Comparison of ENCODE assay signal across 1 cellular context in the genomic region with DNA sequence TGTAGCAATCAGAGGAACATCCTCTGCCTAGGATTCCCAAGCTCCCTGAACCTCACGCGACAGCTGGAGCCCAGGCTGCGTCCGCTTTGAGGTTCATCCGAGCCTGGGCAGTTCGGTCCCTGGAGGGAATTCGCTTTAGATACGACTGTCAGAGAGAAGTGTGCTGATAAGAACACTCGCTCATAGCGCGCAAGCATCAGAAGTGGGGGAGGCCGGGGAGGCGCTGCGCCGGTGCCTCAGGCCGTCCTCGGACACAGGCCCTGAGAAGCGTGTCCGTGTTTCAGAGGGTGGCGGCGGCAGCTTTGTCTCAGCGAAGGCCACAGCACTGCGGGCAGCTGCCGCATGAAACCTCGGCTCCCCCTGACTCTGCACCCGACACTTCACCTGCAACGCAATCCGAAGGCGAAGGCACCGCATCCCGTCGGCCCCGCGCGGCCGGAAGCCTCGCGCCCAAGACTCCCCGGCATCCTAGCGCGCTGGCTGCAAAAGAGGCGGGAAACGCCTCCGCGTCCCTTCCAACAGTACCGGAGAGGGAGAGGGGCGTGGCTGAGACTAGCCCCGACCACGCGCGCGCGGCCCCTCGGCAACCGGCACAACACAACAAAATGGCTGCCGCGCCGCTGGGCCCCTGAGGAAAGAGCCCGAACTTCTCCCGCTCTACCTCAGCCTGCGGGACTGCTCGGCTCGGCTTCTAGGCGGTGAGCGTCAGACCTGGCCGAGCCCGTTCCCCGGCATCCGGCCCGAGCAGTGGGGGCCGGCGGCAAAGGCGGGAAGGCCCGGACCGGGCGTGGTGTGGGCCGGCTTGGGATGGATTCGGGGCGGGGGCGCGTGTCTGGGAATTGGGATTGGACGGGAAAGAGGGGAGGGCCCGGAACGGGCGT.
TF ChIP-seq lines count a peak whose summit lies in the region.

A gene with protein sequence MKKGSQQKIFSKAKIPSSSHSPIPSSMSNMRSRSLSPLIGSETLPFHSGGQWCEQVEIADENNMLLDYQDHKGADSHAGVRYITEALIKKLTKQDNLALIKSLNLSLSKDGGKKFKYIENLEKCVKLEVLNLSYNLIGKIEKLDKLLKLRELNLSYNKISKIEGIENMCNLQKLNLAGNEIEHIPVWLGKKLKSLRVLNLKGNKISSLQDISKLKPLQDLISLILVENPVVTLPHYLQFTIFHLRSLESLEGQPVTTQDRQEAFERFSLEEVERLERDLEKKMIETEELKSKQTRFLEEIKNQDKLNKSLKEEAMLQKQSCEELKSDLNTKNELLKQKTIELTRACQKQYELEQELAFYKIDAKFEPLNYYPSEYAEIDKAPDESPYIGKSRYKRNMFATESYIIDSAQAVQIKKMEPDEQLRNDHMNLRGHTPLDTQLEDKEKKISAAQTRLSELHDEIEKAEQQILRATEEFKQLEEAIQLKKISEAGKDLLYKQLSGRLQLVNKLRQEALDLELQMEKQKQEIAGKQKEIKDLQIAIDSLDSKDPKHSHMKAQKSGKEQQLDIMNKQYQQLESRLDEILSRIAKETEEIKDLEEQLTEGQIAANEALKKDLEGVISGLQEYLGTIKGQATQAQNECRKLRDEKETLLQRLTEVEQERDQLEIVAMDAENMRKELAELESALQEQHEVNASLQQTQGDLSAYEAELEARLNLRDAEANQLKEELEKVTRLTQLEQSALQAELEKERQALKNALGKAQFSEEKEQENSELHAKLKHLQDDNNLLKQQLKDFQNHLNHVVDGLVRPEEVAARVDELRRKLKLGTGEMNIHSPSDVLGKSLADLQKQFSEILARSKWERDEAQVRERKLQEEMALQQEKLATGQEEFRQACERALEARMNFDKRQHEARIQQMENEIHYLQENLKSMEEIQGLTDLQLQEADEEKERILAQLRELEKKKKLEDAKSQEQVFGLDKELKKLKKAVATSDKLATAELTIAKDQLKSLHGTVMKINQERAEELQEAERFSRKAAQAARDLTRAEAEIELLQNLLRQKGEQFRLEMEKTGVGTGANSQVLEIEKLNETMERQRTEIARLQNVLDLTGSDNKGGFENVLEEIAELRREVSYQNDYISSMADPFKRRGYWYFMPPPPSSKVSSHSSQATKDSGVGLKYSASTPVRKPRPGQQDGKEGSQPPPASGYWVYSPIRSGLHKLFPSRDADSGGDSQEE (N-terminal part only) (plus strand): TSS at position 586 of the 881 bp plus-strand sequence. CDS start 13,372 bp downstream, outside the sequence.

TF ChIP-seq in HepG2, 621 proteins besides CTCF, POLR2A, EP300 and RAD21 (continued from another document and continues in another):
- TF ChIP-seq, protein P1, sequence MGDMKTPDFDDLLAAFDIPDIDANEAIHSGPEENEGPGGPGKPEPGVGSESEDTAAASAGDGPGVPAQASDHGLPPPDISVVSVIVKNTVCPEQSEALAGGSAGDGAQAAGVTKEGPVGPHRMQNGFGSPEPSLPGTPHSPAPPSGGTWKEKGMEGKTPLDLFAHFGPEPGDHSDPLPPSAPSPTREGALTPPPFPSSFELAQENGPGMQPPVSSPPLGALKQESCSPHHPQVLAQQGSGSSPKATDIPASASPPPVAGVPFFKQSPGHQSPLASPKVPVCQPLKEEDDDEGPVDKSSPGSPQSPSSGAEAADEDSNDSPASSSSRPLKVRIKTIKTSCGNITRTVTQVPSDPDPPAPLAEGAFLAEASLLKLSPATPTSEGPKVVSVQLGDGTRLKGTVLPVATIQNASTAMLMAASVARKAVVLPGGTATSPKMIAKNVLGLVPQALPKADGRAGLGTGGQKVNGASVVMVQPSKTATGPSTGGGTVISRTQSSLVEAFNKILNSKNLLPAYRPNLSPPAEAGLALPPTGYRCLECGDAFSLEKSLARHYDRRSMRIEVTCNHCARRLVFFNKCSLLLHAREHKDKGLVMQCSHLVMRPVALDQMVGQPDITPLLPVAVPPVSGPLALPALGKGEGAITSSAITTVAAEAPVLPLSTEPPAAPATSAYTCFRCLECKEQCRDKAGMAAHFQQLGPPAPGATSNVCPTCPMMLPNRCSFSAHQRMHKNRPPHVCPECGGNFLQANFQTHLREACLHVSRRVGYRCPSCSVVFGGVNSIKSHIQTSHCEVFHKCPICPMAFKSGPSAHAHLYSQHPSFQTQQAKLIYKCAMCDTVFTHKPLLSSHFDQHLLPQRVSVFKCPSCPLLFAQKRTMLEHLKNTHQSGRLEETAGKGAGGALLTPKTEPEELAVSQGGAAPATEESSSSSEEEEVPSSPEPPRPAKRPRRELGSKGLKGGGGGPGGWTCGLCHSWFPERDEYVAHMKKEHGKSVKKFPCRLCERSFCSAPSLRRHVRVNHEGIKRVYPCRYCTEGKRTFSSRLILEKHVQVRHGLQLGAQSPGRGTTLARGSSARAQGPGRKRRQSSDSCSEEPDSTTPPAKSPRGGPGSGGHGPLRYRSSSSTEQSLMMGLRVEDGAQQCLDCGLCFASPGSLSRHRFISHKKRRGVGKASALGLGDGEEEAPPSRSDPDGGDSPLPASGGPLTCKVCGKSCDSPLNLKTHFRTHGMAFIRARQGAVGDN (CRISPR knock-in tag; IDR thresholded peaks at IDR 0.05), result peak; percentile 100
- TF ChIP-seq SP5 (CRISPR knock-in tag; IDR thresholded peaks at IDR 0.05; ENCODE audit: borderline replicate concordance, low read depth) (peak; percentile 76), NFE2L1 (CRISPR knock-in tag; IDR thresholded peaks at IDR 0.05; ENCODE audit: borderline replicate concordance) (peak; percentile 83; the same call in 1 of the 2 replicates), THYN1 (CRISPR knock-in tag; IDR thresholded peaks at IDR 0.05; ENCODE audit: borderline replicate concordance, low read depth) (no peak), PLRG1 (conservative IDR thresholded peaks at IDR 0.05) (no peak), MED1 (CRISPR knock-in tag; IDR thresholded peaks at IDR 0.05) (peak; percentile 64), FIP1L1 (IDR thresholded peaks at IDR 0.05; ENCODE audit: borderline replicate concordance, insufficient read depth, low read depth, low read length) (no peak), MEIS1 (CRISPR knock-in tag; IDR thresholded peaks at IDR 0.05; ENCODE audit: borderline replicate concordance) (peak; percentile 59; the same call in 1 of the 2 replicates), ZNF615 (CRISPR knock-in tag; IDR thresholded peaks at IDR 0.05; ENCODE audit: borderline replicate concordance) (no peak), JUNB (CRISPR knock-in tag; IDR thresholded peaks at IDR 0.05; ENCODE audit: borderline replicate concordance) (no peak; the same call in 1 of the 2 replicates), HNRNPL (IDR thresholded peaks at IDR 0.05; ENCODE audit: low read depth, low read length) (0 out of 2 replicates have a peak, but pooled peaks have one; percentile 6), SMAD9 (CRISPR knock-in tag; IDR thresholded peaks at IDR 0.05) (peak; percentile 80; the same call in 1 of the 2 replicates), CHCHD3 (CRISPR knock-in tag; IDR thresholded peaks at IDR 0.05) (peak; percentile 90; the same call in 1 of the 2 replicates), SIX1 (CRISPR knock-in tag; IDR thresholded peaks at IDR 0.05; ENCODE audit: borderline replicate concordance) (no peak), ZFP36L1 (CRISPR knock-in tag; IDR thresholded peaks at IDR 0.05) (peak; percentile 95), ZNF761 (CRISPR knock-in tag; conservative IDR thresholded peaks at IDR 0.05) (peak; percentile 98), ZBTB8A (CRISPR knock-in tag; IDR thresholded peaks at IDR 0.05; ENCODE audit: borderline replicate concordance, low read depth) (peak; percentile 88), U2AF1 (optimal IDR thresholded peaks at IDR 0.05; ENCODE audit: low read depth, low read length) (no peak), KDM1A (CRISPR knock-in tag; IDR thresholded peaks at IDR 0.05) (no peak; the same call in 1 of the 2 replicates), KLF12 (CRISPR knock-in tag; IDR thresholded peaks at IDR 0.05; ENCODE audit: borderline replicate concordance) (peak; percentile 81; the same call in 1 of the 2 replicates), KDM2A (CRISPR knock-in tag; IDR thresholded peaks at IDR 0.05; ENCODE audit: borderline replicate concordance, low read depth) (peak; percentile 90), SRY (CRISPR knock-in tag; IDR thresholded peaks at IDR 0.05) (peak; percentile 99), TEAD3 (CRISPR knock-in tag; optimal IDR thresholded peaks at IDR 0.05; ENCODE audit: borderline replicate concordance) (peak; percentile 50), MAFK (conservative IDR thresholded peaks at IDR 0.05 in 1 of 2, IDR thresholded peaks at IDR 0.05 in 1 of 2; ENCODE audit: low read length in 2 of 2) (no peak), MBD4 (IDR thresholded peaks at IDR 0.05; ENCODE audit: borderline replicate concordance, low read length) (no peak), ZNF598 (CRISPR knock-in tag; IDR thresholded peaks at IDR 0.05; ENCODE audit: borderline replicate concordance) (peak; percentile 97; the same call in 1 of the 2 replicates), MXD4 (CRISPR knock-in tag; IDR thresholded peaks at IDR 0.05) (peak; percentile 91)
- TF ChIP-seq, protein P2, sequence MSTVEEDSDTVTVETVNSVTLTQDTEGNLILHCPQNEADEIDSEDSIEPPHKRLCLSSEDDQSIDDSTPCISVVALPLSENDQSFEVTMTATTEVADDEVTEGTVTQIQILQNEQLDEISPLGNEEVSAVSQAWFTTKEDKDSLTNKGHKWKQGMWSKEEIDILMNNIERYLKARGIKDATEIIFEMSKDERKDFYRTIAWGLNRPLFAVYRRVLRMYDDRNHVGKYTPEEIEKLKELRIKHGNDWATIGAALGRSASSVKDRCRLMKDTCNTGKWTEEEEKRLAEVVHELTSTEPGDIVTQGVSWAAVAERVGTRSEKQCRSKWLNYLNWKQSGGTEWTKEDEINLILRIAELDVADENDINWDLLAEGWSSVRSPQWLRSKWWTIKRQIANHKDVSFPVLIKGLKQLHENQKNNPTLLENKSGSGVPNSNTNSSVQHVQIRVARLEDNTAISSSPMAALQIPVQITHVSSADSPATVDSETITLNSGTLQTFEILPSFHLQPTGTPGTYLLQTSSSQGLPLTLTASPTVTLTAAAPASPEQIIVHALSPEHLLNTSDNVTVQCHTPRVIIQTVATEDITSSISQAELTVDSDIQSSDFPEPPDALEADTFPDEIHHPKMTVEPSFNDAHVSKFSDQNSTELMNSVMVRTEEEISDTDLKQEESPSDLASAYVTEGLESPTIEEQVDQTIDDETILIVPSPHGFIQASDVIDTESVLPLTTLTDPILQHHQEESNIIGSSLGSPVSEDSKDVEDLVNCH (CRISPR knock-in tag; IDR thresholded peaks at IDR 0.05), result no peak; the same call in 1 of the 2 replicates
- TF ChIP-seq, protein P3, sequence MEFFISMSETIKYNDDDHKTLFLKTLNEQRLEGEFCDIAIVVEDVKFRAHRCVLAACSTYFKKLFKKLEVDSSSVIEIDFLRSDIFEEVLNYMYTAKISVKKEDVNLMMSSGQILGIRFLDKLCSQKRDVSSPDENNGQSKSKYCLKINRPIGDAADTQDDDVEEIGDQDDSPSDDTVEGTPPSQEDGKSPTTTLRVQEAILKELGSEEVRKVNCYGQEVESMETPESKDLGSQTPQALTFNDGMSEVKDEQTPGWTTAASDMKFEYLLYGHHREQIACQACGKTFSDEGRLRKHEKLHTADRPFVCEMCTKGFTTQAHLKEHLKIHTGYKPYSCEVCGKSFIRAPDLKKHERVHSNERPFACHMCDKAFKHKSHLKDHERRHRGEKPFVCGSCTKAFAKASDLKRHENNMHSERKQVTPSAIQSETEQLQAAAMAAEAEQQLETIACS (CRISPR knock-in tag; IDR thresholded peaks at IDR 0.05), result peak; percentile 74
- TF ChIP-seq, protein P4, sequence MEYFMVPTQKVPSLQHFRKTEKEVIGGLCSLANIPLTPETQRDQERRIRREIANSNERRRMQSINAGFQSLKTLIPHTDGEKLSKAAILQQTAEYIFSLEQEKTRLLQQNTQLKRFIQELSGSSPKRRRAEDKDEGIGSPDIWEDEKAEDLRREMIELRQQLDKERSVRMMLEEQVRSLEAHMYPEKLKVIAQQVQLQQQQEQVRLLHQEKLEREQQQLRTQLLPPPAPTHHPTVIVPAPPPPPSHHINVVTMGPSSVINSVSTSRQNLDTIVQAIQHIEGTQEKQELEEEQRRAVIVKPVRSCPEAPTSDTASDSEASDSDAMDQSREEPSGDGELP (IDR thresholded peaks at IDR 0.05; ENCODE audit: borderline replicate concordance, low read depth), result no peak
- TF ChIP-seq, protein P5, sequence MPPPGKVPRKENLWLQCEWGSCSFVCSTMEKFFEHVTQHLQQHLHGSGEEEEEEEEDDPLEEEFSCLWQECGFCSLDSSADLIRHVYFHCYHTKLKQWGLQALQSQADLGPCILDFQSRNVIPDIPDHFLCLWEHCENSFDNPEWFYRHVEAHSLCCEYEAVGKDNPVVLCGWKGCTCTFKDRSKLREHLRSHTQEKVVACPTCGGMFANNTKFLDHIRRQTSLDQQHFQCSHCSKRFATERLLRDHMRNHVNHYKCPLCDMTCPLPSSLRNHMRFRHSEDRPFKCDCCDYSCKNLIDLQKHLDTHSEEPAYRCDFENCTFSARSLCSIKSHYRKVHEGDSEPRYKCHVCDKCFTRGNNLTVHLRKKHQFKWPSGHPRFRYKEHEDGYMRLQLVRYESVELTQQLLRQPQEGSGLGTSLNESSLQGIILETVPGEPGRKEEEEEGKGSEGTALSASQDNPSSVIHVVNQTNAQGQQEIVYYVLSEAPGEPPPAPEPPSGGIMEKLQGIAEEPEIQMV (CRISPR knock-in tag; IDR thresholded peaks at IDR 0.05; ENCODE audit: low read depth), result peak; percentile 83
- TF ChIP-seq, protein P6, sequence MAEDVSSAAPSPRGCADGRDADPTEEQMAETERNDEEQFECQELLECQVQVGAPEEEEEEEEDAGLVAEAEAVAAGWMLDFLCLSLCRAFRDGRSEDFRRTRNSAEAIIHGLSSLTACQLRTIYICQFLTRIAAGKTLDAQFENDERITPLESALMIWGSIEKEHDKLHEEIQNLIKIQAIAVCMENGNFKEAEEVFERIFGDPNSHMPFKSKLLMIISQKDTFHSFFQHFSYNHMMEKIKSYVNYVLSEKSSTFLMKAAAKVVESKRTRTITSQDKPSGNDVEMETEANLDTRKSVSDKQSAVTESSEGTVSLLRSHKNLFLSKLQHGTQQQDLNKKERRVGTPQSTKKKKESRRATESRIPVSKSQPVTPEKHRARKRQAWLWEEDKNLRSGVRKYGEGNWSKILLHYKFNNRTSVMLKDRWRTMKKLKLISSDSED (CRISPR knock-in tag; IDR thresholded peaks at IDR 0.05), result peak; percentile 97; the same call in 1 of the 2 replicates
- TF ChIP-seq, protein P7, sequence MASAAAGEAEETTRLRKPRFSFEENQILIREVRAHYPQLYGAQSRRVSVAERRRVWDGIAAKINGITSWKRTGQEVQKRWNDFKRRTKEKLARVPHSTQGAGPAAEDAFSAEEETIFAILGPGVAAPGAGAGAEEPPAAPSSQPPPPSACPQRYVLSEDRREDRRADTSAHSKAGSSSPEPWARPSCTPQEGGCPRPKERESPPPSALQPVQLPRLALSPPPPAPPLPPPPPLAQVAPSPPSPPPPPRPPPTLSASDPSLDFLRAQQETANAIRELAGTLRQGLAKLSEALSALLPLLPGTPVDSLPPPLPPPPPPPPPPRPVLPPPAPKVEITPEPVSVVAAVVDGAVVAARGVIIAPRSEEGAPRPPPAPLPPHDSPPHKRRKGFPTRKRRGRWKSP (CRISPR knock-in tag; IDR thresholded peaks at IDR 0.05), result peak; percentile 95
- TF ChIP-seq, protein P8, sequence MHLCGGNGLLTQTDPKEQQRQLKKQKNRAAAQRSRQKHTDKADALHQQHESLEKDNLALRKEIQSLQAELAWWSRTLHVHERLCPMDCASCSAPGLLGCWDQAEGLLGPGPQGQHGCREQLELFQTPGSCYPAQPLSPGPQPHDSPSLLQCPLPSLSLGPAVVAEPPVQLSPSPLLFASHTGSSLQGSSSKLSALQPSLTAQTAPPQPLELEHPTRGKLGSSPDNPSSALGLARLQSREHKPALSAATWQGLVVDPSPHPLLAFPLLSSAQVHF (CRISPR knock-in tag; IDR thresholded peaks at IDR 0.05), result peak; percentile 95
